1 cellular context compared by ENCODE assay signal in genomic region chr2:55232863-55233657, GRCh38.
TF ChIP-seq lines count a peak whose summit lies in the region.

No MANE protein-coding gene starts in this region.

TF ChIP-seq in HepG2, 621 proteins besides CTCF, POLR2A, EP300 and RAD21 (continued from another document and continues in another):
- TF ChIP-seq ZNF770 (CRISPR knock-in tag; IDR thresholded peaks at IDR 0.05) (0 out of 2 replicates have a peak, but pooled peaks have one; percentile 7), AGO1 (IDR thresholded peaks at IDR 0.05; ENCODE audit: low read depth, low read length, poor library complexity, severe bottlenecking) (peak; percentile 16), ZNF792 (CRISPR knock-in tag; IDR thresholded peaks at IDR 0.05) (no peak), ZNF326 (CRISPR knock-in tag; IDR thresholded peaks at IDR 0.05; ENCODE audit: borderline replicate concordance) (no peak), GABPB1 (CRISPR knock-in tag; IDR thresholded peaks at IDR 0.05) (no peak), TOE1 (CRISPR knock-in tag; IDR thresholded peaks at IDR 0.05) (no peak), MTA1 (CRISPR knock-in tag; IDR thresholded peaks at IDR 0.05; ENCODE audit: borderline replicate concordance) (peak; percentile 31; the same call in 1 of the 2 replicates), ZBTB10 (CRISPR knock-in tag; IDR thresholded peaks at IDR 0.05; ENCODE audit: borderline replicate concordance) (0 out of 2 replicates have a peak, but pooled peaks have one; percentile 9), RFX3 (CRISPR knock-in tag; IDR thresholded peaks at IDR 0.05) (no peak), ZNF318 (CRISPR knock-in tag; IDR thresholded peaks at IDR 0.05) (peak; percentile 92; the same call in 1 of the 2 replicates), ZBTB37 (CRISPR knock-in tag; IDR thresholded peaks at IDR 0.05) (peak; percentile 6; the same call in 1 of the 2 replicates), SAFB2 (CRISPR knock-in tag; IDR thresholded peaks at IDR 0.05; ENCODE audit: borderline replicate concordance, low read depth) (no peak), MTERF4 (CRISPR knock-in tag; IDR thresholded peaks at IDR 0.05) (no peak), HNRNPL (IDR thresholded peaks at IDR 0.05; ENCODE audit: low read depth, low read length) (no peak), ZNF253 (CRISPR knock-in tag; IDR thresholded peaks at IDR 0.05; ENCODE audit: borderline replicate concordance) (0 out of 2 replicates have a peak, but pooled peaks have one; percentile 9), ZSCAN25 (CRISPR knock-in tag; IDR thresholded peaks at IDR 0.05) (no peak), RFX5 (IDR thresholded peaks at IDR 0.05; ENCODE audit: low read depth, low read length) (no peak), KLF11 (CRISPR knock-in tag; IDR thresholded peaks at IDR 0.05) (peak; percentile 14; the same call in 1 of the 2 replicates), TARDBP (CRISPR knock-in tag; IDR thresholded peaks at IDR 0.05) (no peak), ZNF597 (CRISPR knock-in tag; IDR thresholded peaks at IDR 0.05) (0 out of 2 replicates have a peak, but pooled peaks have one; percentile 60), ZSCAN22 (CRISPR knock-in tag; IDR thresholded peaks at IDR 0.05) (peak; percentile 63; the same call in 1 of the 2 replicates), ZC3H13 (CRISPR knock-in tag; IDR thresholded peaks at IDR 0.05) (0 out of 2 replicates have a peak, but pooled peaks have one; percentile 24), ZMYM2 (CRISPR knock-in tag; IDR thresholded peaks at IDR 0.05) (no peak), DMTF1 (CRISPR knock-in tag; IDR thresholded peaks at IDR 0.05) (peak; percentile 86; the same call in 1 of the 2 replicates), ZFY (CRISPR knock-in tag; IDR thresholded peaks at IDR 0.05) (peak; percentile 19), ZNF44 (CRISPR knock-in tag; IDR thresholded peaks at IDR 0.05) (peak; percentile 8; the same call in 1 of the 2 replicates), GPBP1L1 (CRISPR knock-in tag; IDR thresholded peaks at IDR 0.05) (no peak), MAFK (conservative IDR thresholded peaks at IDR 0.05 in 1 of 2, IDR thresholded peaks at IDR 0.05 in 1 of 2; ENCODE audit: low read length in 2 of 2) (no peak), FUBP1 (CRISPR knock-in tag; IDR thresholded peaks at IDR 0.05; ENCODE audit: borderline replicate concordance) (no peak), ZNF660 (CRISPR knock-in tag; IDR thresholded peaks at IDR 0.05; ENCODE audit: borderline replicate concordance, low read depth) (no peak), NFYC (CRISPR knock-in tag; IDR thresholded peaks at IDR 0.05) (no peak), ONECUT2 (CRISPR knock-in tag; IDR thresholded peaks at IDR 0.05) (0 out of 2 replicates have a peak, but pooled peaks have one; percentile 10)
